ENCODE assay signal across 15 cellular contexts in genomic region chr15:40399370-40399769, GRCh38. TPM values are rescaled to one million over a fixed set of nuclear protein-coding genes. Genes with fewer than 3 reads are reported as not detected.
A peak's percentile ranks its signal among the peaks of the same experiment; 100 is the strongest.
DNase-seq lines count a peak whose midpoint lies in the region; ATAC-seq and TF ChIP-seq lines count a peak whose summit lies in the region.
"Had no signal": no experiment of that assay in that cellular context is flagged by ENCODE, and none has a peak within 500 bp of the region (broad histone marks: within the 10 kb centered on the region; RNA-seq: fewer than 3 reads in every experiment).

No MANE protein-coding gene starts in this region.

- H3K9me2 ChIP-seq in GM23248 (ENCODE audit: insufficient read depth): no peaks in the 10 kb centered on the region

- no peak for TF ChIP-seq EP300 in sigmoid colon (IDR thresholded peaks at IDR 0.05)

- H3K36me3 ChIP-seq in BLaER1 (peaks cover 27% of the 10 kb centered on the region), OCI-LY3 (replicated peaks; ENCODE audit: low read depth, low read length) (peaks cover 11% of the 10 kb centered on the region), spleen (peaks cover 0 to 8% (median 0%) of the 10 kb centered on the region in 6 donors), sigmoid colon (no peaks in the 10 kb centered on the region), GM23248 (ENCODE audit: low read depth) (no peaks in the 10 kb centered on the region)
- peaks cover 6 to 38% (median 26%) of the 10 kb centered on the region in 11 experiments; a peak in 20 of 22 replicates for H3K36me3 ChIP-seq in BLaER1 treated with 17β-estradiol and CSF1 and Interleukin-3, amounts not matched to agents 10 nM and 100 nM

- intact Hi-C loops in spleen (cut with DNase I; ENCODE audit: low total_unique reads): no loop called here
- intact Hi-C loops in sigmoid colon (cut with DNase I): no loop called here

- TF ChIP-seq POLR2A in spleen (IDR thresholded peaks at IDR 0.05) (no peak), sigmoid colon (IDR thresholded peaks at IDR 0.05) (no peak)

- WGBS in spleen, 5 donors: 77 to 87% (median 85%) methylated on average over 7 of the region's 7 CpGs
- WGBS in sigmoid colon, 2 donors: 83 to 90% methylated on average over 7 of the region's 7 CpGs
- 78 to 88% methylated on average over 7 of the region's 7 CpGs for WGBS in GM23248 (ENCODE audit: low coverage in 1 of 2, low lambda C conversion rate in 2 of 2, missing lambda C conversion rate in 2 of 2), 2 experiments

- no peaks in the 10 kb centered on the region for H3K27me3 ChIP-seq in BLaER1
- no peaks in the 10 kb centered on the region for H3K27me3 ChIP-seq in BLaER1 treated with 17β-estradiol and CSF1 and Interleukin-3, amounts not matched to agents 10 nM and 100 nM
- no peaks in the 10 kb centered on the region for H3K27me3 ChIP-seq in OCI-LY3 (ENCODE audit: low read depth, low read length)
- H3K27me3 ChIP-seq in spleen (replicated peaks in 1 of 7): no peaks in the 10 kb centered on the region
- no peaks in the 10 kb centered on the region for H3K27me3 ChIP-seq in sigmoid colon
- no peaks in the 10 kb centered on the region for H3K27me3 ChIP-seq in GM23248 (replicated peaks; ENCODE audit: insufficient read depth)
- H3K27me3 ChIP-seq: BE2C had no signal

- H3K79me2 ChIP-seq in OCI-LY3 (ENCODE audit: low read length) (no peaks in the 10 kb centered on the region), GM23248 (ENCODE audit: insufficient read depth) (no peaks in the 10 kb centered on the region)

- H3K4me3 ChIP-seq in BLaER1 (no peak overlapping the region), OCI-LY3 (ENCODE audit: low read length) (no peak overlapping the region), spleen (no peak overlapping the region), sigmoid colon (no peak overlapping the region), GM23248 (no peak overlapping the region)
- H3K4me3 ChIP-seq in BLaER1 treated with 17β-estradiol and CSF1 and Interleukin-3, amounts not matched to agents 10 nM and 100 nM: no peak overlapping the region

- peak; percentile 16 for DNase-seq in spleen
- DNase-seq in sigmoid colon: no peak
- no peak for DNase-seq in GM23248
- DNase-seq: ACHN; BE2C; Calu3; CD8-positive, alpha-beta T cell; DMS79 treated with DMSO at 0.1 percent for 48 hours; H9 had no signal

- H3K4me2 ChIP-seq in BLaER1 (peak overlapping the region; percentile 82), OCI-LY3 (ENCODE audit: low read length) (peak overlapping the region; percentile 71; the same call in 1 of the 2 replicates), GM23248 (ENCODE audit: unreplicated experiment) (no peak overlapping the region)
- peak overlapping the region; percentile 70 to 88 (median 83); a peak in 19 of 22 replicates for H3K4me2 ChIP-seq in BLaER1 treated with 17β-estradiol and CSF1 and Interleukin-3, amounts not matched to agents 10 nM and 100 nM

- in situ Hi-C loops in GM23248 (cut with MboI): no loop called here

- H3F3A ChIP-seq in GM23248 (ENCODE audit: insufficient read depth): no peaks in the 10 kb centered on the region

- ATAC-seq in HG03135 (IDR thresholded peaks at IDR 0.05; ENCODE audit: unreplicated experiment): no peak

- H4K20me1 ChIP-seq in BLaER1 (no peaks in the 10 kb centered on the region), OCI-LY3 (ENCODE audit: insufficient read depth, low read length) (no peaks in the 10 kb centered on the region), GM23248 (ENCODE audit: insufficient read depth) (no peaks in the 10 kb centered on the region)
- no peaks in the 10 kb centered on the region for H4K20me1 ChIP-seq in BLaER1 treated with 17β-estradiol and CSF1 and Interleukin-3, amounts not matched to agents 10 nM and 100 nM

- H3K4me1 ChIP-seq in BLaER1: peaks cover 26% of the 10 kb centered on the region
- H3K4me1 ChIP-seq in BLaER1 treated with 17β-estradiol and CSF1 and Interleukin-3, amounts not matched to agents 10 nM and 100 nM: peaks cover 25 to 62% (median 45%) of the 10 kb centered on the region in 10 experiments
- H3K4me1 ChIP-seq in OCI-LY3 (ENCODE audit: low read length): peaks cover 23% of the 10 kb centered on the region
- H3K4me1 ChIP-seq in spleen: peaks cover 0 to 45% (median 20%) of the 10 kb centered on the region in 6 donors
- no peaks in the 10 kb centered on the region for H3K4me1 ChIP-seq in sigmoid colon
- H3K4me1 ChIP-seq in GM23248 (ENCODE audit: insufficient read depth): no peaks in the 10 kb centered on the region
- H3K4me1 ChIP-seq: BE2C had no signal

- H3K9ac ChIP-seq in BLaER1 (no peak overlapping the region), OCI-LY3 (ENCODE audit: low read length) (no peak overlapping the region), GM23248 (no peak overlapping the region)
- H3K9ac ChIP-seq in BLaER1 treated with 17β-estradiol and CSF1 and Interleukin-3, amounts not matched to agents 10 nM and 100 nM: no peak overlapping the region

- H3K9me3 ChIP-seq in BLaER1 (no peaks in the 10 kb centered on the region), OCI-LY3 (ENCODE audit: insufficient read depth, low read length) (no peaks in the 10 kb centered on the region), spleen (no peaks in the 10 kb centered on the region), sigmoid colon (no peaks in the 10 kb centered on the region), GM23248 (ENCODE audit: low read depth) (no peaks in the 10 kb centered on the region)
- H3K9me3 ChIP-seq in BLaER1 treated with 17β-estradiol and CSF1 and Interleukin-3, amounts not matched to agents 10 nM and 100 nM (replicated peaks in 1 of 11): no peaks in the 10 kb centered on the region
- H3K9me3 ChIP-seq: BE2C had no signal

- TF ChIP-seq CTCF in OCI-LY3 (IDR thresholded peaks at IDR 0.05; ENCODE audit: low read depth, low read length) (no peak), spleen (IDR thresholded peaks at IDR 0.05 in 8 of 11, conservative IDR thresholded peaks at IDR 0.05 in 3 of 11) (no peak), sigmoid colon (IDR thresholded peaks at IDR 0.05) (no peak)

- H3K27ac ChIP-seq in BLaER1: no peak overlapping the region
- H3K27ac ChIP-seq in BLaER1 treated with 17β-estradiol and CSF1 and Interleukin-3, amounts not matched to agents 10 nM and 100 nM: peak overlapping the region in 7 of 11 experiments; percentile 62 to 75 (median 71); a peak in 11 of 22 replicates
- H3K27ac ChIP-seq in OCI-LY3 (ENCODE audit: low read length): 0 out of 2 replicates have a peak overlapping the region, but pooled peaks have one; percentile 79
- no peak overlapping the region for H3K27ac ChIP-seq in spleen
- no peak overlapping the region for H3K27ac ChIP-seq in sigmoid colon
- no peak overlapping the region for H3K27ac ChIP-seq in GM23248

- no peak overlapping the region for H2AFZ ChIP-seq in OCI-LY3 (ENCODE audit: low read depth, low read length)
- no peak overlapping the region for H2AFZ ChIP-seq in GM23248

RNA-seq across cellular contexts. Expression of gene IVD, which starts 6.2 kb away (rescaled TPM):
- 10 to 100 TPM; 39.6 to 93.9 (median 61.6) TPM for total RNA-seq in spleen
- polyA plus RNA-seq in spleen: 10 to 100 TPM; 25.1 to 44.4 (median 35.1) TPM
- total RNA-seq in sigmoid colon: 10 to 100 TPM; 33.2 to 59.9 (median 55.4) TPM
- polyA plus RNA-seq in sigmoid colon: 10 to 100 TPM; 28.8 to 56.0 (median 33.1) TPM
- 24.4 and 28.2 TPM in 2 replicates for total RNA-seq in GM23248 (2014; rRNA removed; shearing (Covaris generic))
- polyA plus RNA-seq in GM23248 (2016; fragmentation: Nextera tagmentation; extraction: Ambion mirVana): 49.6 and 50.1 TPM in 2 replicates

RNA-seq across cellular contexts. Expression of gene KNSTRN, which starts 16.8 kb away (rescaled TPM):
- total RNA-seq in spleen (10 to 100 TPM in 4 of 7 donors, 1 to 10 TPM in 3; 8.3 to 16.8 (median 11.5) TPM), sigmoid colon (10 to 100 TPM in 1 of 4 donors, 1 to 10 TPM in 3; 5.0 to 13.8 (median 6.6) TPM)
- polyA plus RNA-seq in spleen (10 to 100 TPM in 1 of 3 donors, 1 to 10 TPM in 2; 6.0 to 10.3 (median 9.0) TPM), sigmoid colon (10 to 100 TPM in 1 of 3 donors, 1 to 10 TPM in 2; 6.0 to 18.9 (median 9.5) TPM), GM23248 (2016; fragmentation: Nextera tagmentation; extraction: Ambion mirVana) (37.7 and 37.8 TPM in 2 replicates)
- total RNA-seq in GM23248 (2014; rRNA removed; shearing (Covaris generic)): 31.1 and 35.8 TPM in 2 replicates

RNA-seq across cellular contexts. Expression of gene DISP2, which starts 41.4 kb away (rescaled TPM):
- 1 to 10 TPM in 2 of 7 donors, under 1 TPM in 4, not detected in 1; 0.05 to 3.0 (median 0.45) TPM for total RNA-seq in spleen
- polyA plus RNA-seq in spleen: under 1 TPM; 0.47 to 0.63 (median 0.54) TPM
- total RNA-seq in sigmoid colon: 1 to 10 TPM in 1 of 4 donors, under 1 TPM in 3; 0.16 to 1.1 (median 0.38) TPM
- 1 to 10 TPM; 1.8 to 3.0 (median 2.8) TPM for polyA plus RNA-seq in sigmoid colon
- total RNA-seq in GM23248 (2014; rRNA removed; shearing (Covaris generic)): 0.11 and 0.13 TPM in 2 replicates
- 0.13 and 0.51 TPM in 2 replicates for polyA plus RNA-seq in GM23248 (2016; fragmentation: Nextera tagmentation; extraction: Ambion mirVana)

RNA-seq across cellular contexts. Expression of gene BAHD1, which starts 41.4 kb away (rescaled TPM):
- total RNA-seq in spleen (10 to 100 TPM; 13.5 to 27.0 (median 22.2) TPM), sigmoid colon (10 to 100 TPM in 1 of 4 donors, 1 to 10 TPM in 3; 7.7 to 16.3 (median 9.3) TPM)
- polyA plus RNA-seq in spleen (10 to 100 TPM in 1 of 3 donors, 1 to 10 TPM in 2; 7.4 to 14.2 (median 8.7) TPM), sigmoid colon (10 to 100 TPM in 2 of 3 donors, 1 to 10 TPM in 1; 9.6 to 20.2 (median 14.1) TPM), GM23248 (2016; fragmentation: Nextera tagmentation; extraction: Ambion mirVana) (2.0 and 2.3 TPM in 2 replicates)
- 10.3 and 22.0 TPM in 2 replicates for total RNA-seq in GM23248 (2014; rRNA removed; shearing (Covaris generic))

RNA-seq across cellular contexts. Expression of gene PHGR1, which starts 48.5 kb away (rescaled TPM):
- total RNA-seq in spleen (not detected), sigmoid colon (1 to 10 TPM in 1 of 4 donors, not detected in 3; 8.2 TPM)
- polyA plus RNA-seq in spleen (1 to 10 TPM in 1 of 3 donors, under 1 TPM in 1, not detected in 1; 0.67 to 4.9 TPM), sigmoid colon (over 10,000 TPM; 12,817 to 35,077 (median 19,474) TPM), GM23248 (2016; fragmentation: Nextera tagmentation; extraction: Ambion mirVana) (not detected in 2 replicates)
- total RNA-seq in GM23248 (2014; rRNA removed; shearing (Covaris generic)): not detected in 2 replicates
- total RNA-seq: Calu3; CD8-positive, alpha-beta T cell; H1; H9 had no signal
- polyA plus RNA-seq: CD14-positive monocyte, H1 had no signal

Comparison
In these comparisons a context has a peak if more than half of its experiments do, and no peak if none do; other contexts are left out.
1. H3K27ac ChIP-seq: peak in BLaER1 treated with 17β-estradiol and CSF1 and Interleukin-3, amounts not matched to agents 10 nM and 100 nM (7 of 11) and OCI-LY3 (single experiment); none in BLaER1 (single experiment), spleen (0 of 8), sigmoid colon (0 of 4) and GM23248 (single experiment).